ENCODE assay signal across 8 cellular contexts in the genomic region with DNA sequence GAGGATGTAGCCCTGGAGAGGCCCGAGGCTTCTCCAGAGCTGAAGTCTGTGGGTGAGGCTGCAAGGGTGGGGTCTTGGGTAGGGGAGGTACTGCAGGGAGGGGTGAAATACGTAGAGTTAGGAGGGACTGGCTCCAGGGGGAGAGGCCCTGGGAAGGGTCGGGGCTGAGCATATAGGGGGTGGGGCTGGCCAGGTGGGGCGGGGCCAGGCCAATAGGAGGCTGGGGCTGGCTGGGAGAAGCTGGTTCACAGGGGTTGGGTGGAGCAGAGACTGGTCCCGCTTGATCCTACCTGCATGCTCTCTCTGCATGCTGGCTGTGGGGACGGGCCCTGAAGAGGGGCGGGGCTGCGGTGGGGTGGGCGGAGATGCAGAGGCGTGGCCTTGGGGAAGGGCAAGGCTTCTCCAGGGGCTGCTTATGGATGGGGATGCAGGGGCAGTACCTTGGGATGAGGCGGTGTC. TPM values are rescaled to one million over a fixed set of nuclear protein-coding genes. Genes with fewer than 3 reads are reported as not detected.
A peak's percentile ranks its signal among the peaks of the same experiment; 100 is the strongest.
DNase-seq lines count a peak whose midpoint lies in the region; ATAC-seq and TF ChIP-seq lines count a peak whose summit lies in the region.

No MANE protein-coding gene starts in this region.

- TF ChIP-seq POLR2A in GM18505 (IDR thresholded peaks at IDR 0.05; ENCODE audit: borderline replicate concordance, extremely low read depth, insufficient read depth, insufficient read length): no peak
- TF ChIP-seq POLR2A in transverse colon (IDR thresholded peaks at IDR 0.05): no peak

- no peak overlapping the region for H3K4me3 ChIP-seq in transverse colon

- H3K27me3 ChIP-seq in transverse colon: peaks cover 61% of the 10 kb centered on the region

- peaks cover 0 to 6% of the 10 kb centered on the region in 2 donors for H3K9me3 ChIP-seq in transverse colon

- no peak for TF ChIP-seq EP300 in transverse colon (IDR thresholded peaks at IDR 0.05; ENCODE audit: low read depth)

- in situ Hi-C loops in transverse colon (cut with MboI; ENCODE audit: low pct_ligation_motif_present in 1 of 4, low pct_unique_long_range_greater_than_20kb in 1 of 4, low sequenced_read_pairs in 3 of 4): no loop called here

- peak overlapping the region in 2 of 4 donors; percentile 22 to 44 for H3K27ac ChIP-seq in transverse colon

- H3K4me1 ChIP-seq in transverse colon: peaks cover 0 to 12% (median 11%) of the 10 kb centered on the region in 4 donors

- no peak for TF ChIP-seq CTCF in transverse colon (IDR thresholded peaks at IDR 0.05)

- intact Hi-C loops in transverse colon (cut with DNase I; ENCODE audit: low total_unique reads): no loop called here
- intact Hi-C loops in sciatic nerve (cut with DNase I): no loop called here

- peak; percentile 15 for ATAC-seq in GM18505 (IDR thresholded peaks at IDR 0.05; ENCODE audit: unreplicated experiment)
- no peak for ATAC-seq in sciatic nerve
- ATAC-seq in HG03457 (IDR thresholded peaks at IDR 0.05; ENCODE audit: unreplicated experiment): no peak

- 6% methylated on average over 10 of the region's 11 CpGs; no CpG with 5 or more reads in 1 of the 2 donors for WGBS in transverse colon (ENCODE audit: low coverage in 1 of 2), 2 donors

- DNase-seq in NCI-H345 (lab: John Stamatoyannopoulos, UW) (peak; percentile 98), activated T-helper 1 cell treated with Interleukin-2 at 50 U/mL for 16 hours (ENCODE audit: low read depth) (peak; percentile 13), kidney tubule cell (ENCODE audit: low spot score) (peak; percentile 39), transverse colon (peak; percentile 72), sciatic nerve (ENCODE audit: low spot score) (no peak), GM19240 (ENCODE audit: insufficient read length, low spot score) (no peak)

- H3K36me3 ChIP-seq in transverse colon: no peaks in the 10 kb centered on the region

RNA-seq across cellular contexts. Expression of a gene that starts 51.9 kb away (rescaled TPM):
- total RNA-seq in transverse colon (under 1 TPM in 2 of 4 donors, not detected in 2; 0.27 to 0.48 TPM), sciatic nerve (0.18 TPM)

Comparison
In these comparisons a context has a peak if more than half of its experiments do, and no peak if none do; other contexts are left out.
1. DNase-seq: peak in NCI-H345 (single experiment), activated T-helper 1 cell treated with Interleukin-2 at 50 U/mL for 16 hours (single experiment), kidney tubule cell (single experiment) and transverse colon (single experiment); none in sciatic nerve (single experiment) and GM19240 (single experiment).